Comparison of ENCODE assay signal across 17 cellular contexts in the genomic region with DNA sequence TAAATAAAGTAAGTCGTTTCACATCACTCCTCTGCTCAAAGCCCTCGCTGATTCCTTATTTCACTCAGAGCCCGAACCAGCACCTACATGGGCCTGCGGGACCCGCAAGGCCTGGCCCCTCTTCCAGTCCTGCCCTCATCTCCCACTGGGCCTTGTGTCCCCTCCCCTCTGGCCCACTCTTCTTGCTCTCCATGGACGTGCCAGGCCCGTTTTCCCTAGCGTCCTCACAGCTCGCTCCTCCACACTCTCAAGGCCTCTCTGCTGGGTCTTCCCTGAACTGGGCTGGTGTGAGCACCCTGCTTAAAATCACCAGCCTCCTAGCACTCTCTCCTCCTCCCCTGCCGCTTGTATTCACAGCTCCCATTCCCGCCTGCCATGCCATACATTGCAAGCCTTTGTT.
"Had no signal": no experiment of that assay in that cellular context is flagged by ENCODE, and none has a peak within 500 bp of the region (broad histone marks: within the 10 kb centered on the region; RNA-seq: fewer than 3 reads in every experiment).

No MANE protein-coding gene starts in this region.

- DNase-seq: activated CD4-positive, alpha-beta T cell treated with anti-CD3 and anti-CD28 coated beads, Interleukin-2, amount 50 U/mL, for 4 hours; activated naive CD4-positive, alpha-beta T cell; activated naive CD8-positive, alpha-beta T cell treated with anti-CD3 and anti-CD28 coated beads for 36 hours; activated T-cell treated with anti-CD3 and anti-CD28 coated beads for 4 hours; amniotic stem cell; foreskin melanocyte; kidney; left lung; mammary epithelial cell; stimulated activated naive CD4-positive, alpha-beta T cell treated with Interleukin-2 at 50 U/mL for 16 hours; trophoblast cell had no signal

- H3K4me3 ChIP-seq: cardiac muscle cell, dorsolateral prefrontal cortex, left lung, pancreas, spleen had no signal

- H3K36me3 ChIP-seq: cardiac muscle cell, left lung, pancreas, spleen had no signal

- H3K4me1 Mint-ChIP-seq: activated naive CD8-positive, alpha-beta T cell treated with anti-CD3 and anti-CD28 coated beads for 36 hours had no signal

- H3K27me3 ChIP-seq: cardiac muscle cell, left lung had no signal

- ATAC-seq: left lung, pancreas had no signal

- H3K4me1 ChIP-seq: left lung, pancreas, spleen had no signal

- H3K27ac Mint-ChIP-seq: activated naive CD8-positive, alpha-beta T cell treated with anti-CD3 and anti-CD28 coated beads for 36 hours; activated T-helper 1 cell treated with anti-CD3 and anti-CD28 coated beads, Interleukin-12 subunit alpha, Interleukin-12 subunit beta, Interleukin-2, Interleukin-4 antibody, amounts not matched to agents 30 ng/mL and 10 ng/mL and 1 ng/mL, durations not matched to agents 14 hours and 24 hours and 36 hours had no signal

- H3K4me3 Mint-ChIP-seq: activated naive CD8-positive, alpha-beta T cell treated with anti-CD3 and anti-CD28 coated beads for 36 hours; activated T-helper 1 cell treated with anti-CD3 and anti-CD28 coated beads, Interleukin-12 subunit alpha, Interleukin-12 subunit beta, Interleukin-2, Interleukin-4 antibody, amounts not matched to agents 30 ng/mL and 10 ng/mL and 1 ng/mL, durations not matched to agents 14 hours and 24 hours and 36 hours had no signal

- H3K27ac ChIP-seq: cardiac muscle cell, dorsolateral prefrontal cortex, left lung, pancreas, spleen, VCaP had no signal
